In genomic region chr12:91778091-91778819, GRCh38 we compare ENCODE assay signal across 8 cellular contexts.
DNase-seq lines count a peak whose midpoint lies in the region; ATAC-seq, FAIRE-seq and TF ChIP-seq lines count a peak whose summit lies in the region.

No MANE protein-coding gene starts in this region.

- H3K4me3 ChIP-seq in astrocyte (ENCODE audit: insufficient read depth, low read depth, low read length) (peak overlapping the region; percentile 13), ascending aorta (no peak overlapping the region)

- H2AFZ ChIP-seq in astrocyte (ENCODE audit: low read depth, low read length), result no peak overlapping the region

- H3K9me3 Mint-ChIP-seq in activated naive CD4-positive, alpha-beta T cell treated with anti-CD3 and anti-CD28 coated beads for 36 hours, result no peaks in the 10 kb centered on the region
- no peaks in the 10 kb centered on the region for H3K9me3 Mint-ChIP-seq in astrocyte (ENCODE audit: unreplicated experiment)
- H3K9me3 Mint-ChIP-seq in osteocyte (ENCODE audit: unreplicated experiment), result no peaks in the 10 kb centered on the region

- H3K27ac ChIP-seq in astrocyte (ENCODE audit: low read depth, low read length) (peak overlapping the region; percentile 82), ascending aorta (no peak overlapping the region)

- no peaks in the 10 kb centered on the region for H3K36me3 Mint-ChIP-seq in activated naive CD4-positive, alpha-beta T cell treated with anti-CD3 and anti-CD28 coated beads for 36 hours (ENCODE audit: low read depth)
- H3K36me3 Mint-ChIP-seq in astrocyte (ENCODE audit: low read depth, unreplicated experiment) (no peaks in the 10 kb centered on the region), osteocyte (ENCODE audit: unreplicated experiment) (no peaks in the 10 kb centered on the region)

- peak; percentile 11 for DNase-seq in activated naive CD4-positive, alpha-beta T cell treated with anti-CD3 and anti-CD28 coated beads for 36 hours
- DNase-seq in activated naive CD4-positive, alpha-beta T cell (lab: John Stamatoyannopoulos, UW), result no peak
- peak; percentile 8 for DNase-seq in astrocyte (ENCODE audit: low read depth)
- DNase-seq in osteocyte (ENCODE audit: extremely low spot score, unreplicated experiment), result no peak
- no peak for DNase-seq in DMS 273 (lab: John Stamatoyannopoulos, UW; ENCODE audit: unreplicated experiment)
- no peak for DNase-seq in effector CD4-positive, alpha-beta T cell
- no peak for DNase-seq in ascending aorta (ENCODE audit: low spot score in 2 of 2)

- intact Hi-C loops in activated naive CD4-positive, alpha-beta T cell treated with anti-CD3 and anti-CD28 coated beads for 36 hours (cut with micrococcal nuclease), result loop anchor here (2.0 to 10.0 kb wide), 10 partner anchors 75 to 1497 kb away; no protein-coding TSS in a partner anchor
- intact Hi-C loops in ascending aorta (cut with DNase I), result no loop called here

- no peaks in the 10 kb centered on the region for H3K36me3 ChIP-seq in astrocyte (ENCODE audit: insufficient read depth, low read length)
- no peaks in the 10 kb centered on the region for H3K36me3 ChIP-seq in ascending aorta

- no peaks in the 10 kb centered on the region for H3K79me2 ChIP-seq in astrocyte (ENCODE audit: insufficient read depth, low read length)

- peaks cover 46% of the 10 kb centered on the region for H3K4me1 Mint-ChIP-seq in activated naive CD4-positive, alpha-beta T cell treated with anti-CD3 and anti-CD28 coated beads for 36 hours (ENCODE audit: low read depth)
- peaks cover 30% of the 10 kb centered on the region for H3K4me1 Mint-ChIP-seq in astrocyte (ENCODE audit: low read depth, unreplicated experiment)
- peaks cover 21% of the 10 kb centered on the region for H3K4me1 Mint-ChIP-seq in osteocyte (ENCODE audit: unreplicated experiment)

- no peak for TF ChIP-seq CTCF in astrocyte (IDR thresholded peaks at IDR 0.05; ENCODE audit: insufficient read depth, low read depth, low read length)
- no peak for TF ChIP-seq CTCF in osteocyte (IDR thresholded peaks at IDR 0.05)
- no peak for TF ChIP-seq CTCF in ascending aorta (IDR thresholded peaks at IDR 0.05)

- H3K27me3 ChIP-seq in astrocyte (ENCODE audit: insufficient read depth, low read length) (no peaks in the 10 kb centered on the region), ascending aorta (no peaks in the 10 kb centered on the region)

- ATAC-seq in HG03103 (IDR thresholded peaks at IDR 0.05; ENCODE audit: low read depth, unreplicated experiment), result peak; percentile 50

- peak overlapping the region; percentile 39 for H3K9ac ChIP-seq in astrocyte (ENCODE audit: low read length)

- peak overlapping the region; percentile 42 for H3K4me3 Mint-ChIP-seq in activated naive CD4-positive, alpha-beta T cell treated with anti-CD3 and anti-CD28 coated beads for 36 hours
- H3K4me3 Mint-ChIP-seq in astrocyte (ENCODE audit: unreplicated experiment) (no peak overlapping the region), osteocyte (ENCODE audit: unreplicated experiment) (no peak overlapping the region)

- H4K20me1 ChIP-seq in astrocyte (ENCODE audit: insufficient read depth, low read length), result no peaks in the 10 kb centered on the region

- H3K27ac Mint-ChIP-seq in activated naive CD4-positive, alpha-beta T cell treated with anti-CD3 and anti-CD28 coated beads for 36 hours, result peak overlapping the region; percentile 77
- H3K27ac Mint-ChIP-seq in astrocyte (ENCODE audit: unreplicated experiment), result peak overlapping the region; percentile 84
- peak overlapping the region; percentile 55 for H3K27ac Mint-ChIP-seq in osteocyte (ENCODE audit: unreplicated experiment)

- no peaks in the 10 kb centered on the region for H3K9me3 ChIP-seq in astrocyte (ENCODE audit: insufficient read depth, low read depth, low read length)
- H3K9me3 ChIP-seq in ascending aorta, result no peaks in the 10 kb centered on the region

- H3K4me2 ChIP-seq in astrocyte (ENCODE audit: low read length), result peak overlapping the region; percentile 68

- no peak for FAIRE-seq in astrocyte (lab: Jason Lieb, UNC)

- CTCF ChIA-PET in activated naive CD4-positive, alpha-beta T cell treated with anti-CD3 and anti-CD28 coated beads for 36 hours (lab: Charles Lee), result interaction anchor here (1.0 to 1.5 kb wide), 2 partner anchors 12 to 34 kb away, joined by 4 to 7 read pairs; no protein-coding TSS in a partner anchor

- H3K4me1 ChIP-seq in astrocyte (ENCODE audit: insufficient read depth, low read length) (peaks cover 24% of the 10 kb centered on the region), ascending aorta (no peaks in the 10 kb centered on the region)

- no peaks in the 10 kb centered on the region for H3K27me3 Mint-ChIP-seq in activated naive CD4-positive, alpha-beta T cell treated with anti-CD3 and anti-CD28 coated beads for 36 hours (ENCODE audit: low read depth)
- H3K27me3 Mint-ChIP-seq in astrocyte (ENCODE audit: low read depth, unreplicated experiment) (no peaks in the 10 kb centered on the region), osteocyte (ENCODE audit: unreplicated experiment) (no peaks in the 10 kb centered on the region)

Comparison
In these comparisons a context has a peak if more than half of its experiments do, and no peak if none do; other contexts are left out.
1. DNase-seq: peak in activated naive CD4-positive, alpha-beta T cell treated with anti-CD3 and anti-CD28 coated beads for 36 hours (single experiment) and astrocyte (single experiment); none in activated naive CD4-positive, alpha-beta T cell (0 of 4), osteocyte (single experiment), DMS 273 (single experiment), effector CD4-positive, alpha-beta T cell (single experiment) and ascending aorta (0 of 2).
2. Peak in every context shown above with its lines, with median percentiles within 50 percentile points of each other: H3K27ac Mint-ChIP-seq.